ENCODE assay signal across 19 cellular contexts in genomic region chr7:51545131-51545530, GRCh38.
DNase-seq lines count a peak whose midpoint lies in the region; TF ChIP-seq lines count a peak whose summit lies in the region.
"Had no signal": no experiment of that assay in that cellular context is flagged by ENCODE, and none has a peak within 500 bp of the region (broad histone marks: within the 10 kb centered on the region; RNA-seq: fewer than 3 reads in every experiment).

No MANE protein-coding gene starts in this region.

- in situ Hi-C loops in GM23248 (cut with MboI): no loop called here

- no peaks in the 10 kb centered on the region for H3K27me3 ChIP-seq in GM23248 (replicated peaks; ENCODE audit: insufficient read depth)
- H3K27me3 ChIP-seq: BLaER1, MG63 had no signal

- WGBS in GM23248 (ENCODE audit: low coverage in 1 of 2, low lambda C conversion rate in 2 of 2, missing lambda C conversion rate in 2 of 2), 2 experiments: 6% methylated on average over 2 of the region's 2 CpGs

- peaks cover 3% of the 10 kb centered on the region for H3K9me3 ChIP-seq in GM23248 (ENCODE audit: low read depth)
- H3K9me3 ChIP-seq: BLaER1, MG63 had no signal

- no peaks in the 10 kb centered on the region for H3K36me3 ChIP-seq in GM23248 (ENCODE audit: low read depth)
- H3K36me3 ChIP-seq: BLaER1, MG63 had no signal

- H3K79me2 ChIP-seq in GM23248 (ENCODE audit: insufficient read depth): no peaks in the 10 kb centered on the region

- no peaks in the 10 kb centered on the region for H3K9me2 ChIP-seq in GM23248 (ENCODE audit: insufficient read depth)

- no peak overlapping the region for H3K27ac ChIP-seq in GM23248
- H3K27ac ChIP-seq: BLaER1, KMS-11, PC-9 had no signal

- DNase-seq in DMS53 treated with DMSO at 0.1 percent for 48 hours (lab: John Stamatoyannopoulos, UW; ENCODE audit: unreplicated experiment) (peak; percentile 81), NCI-H2029 treated with DMSO at 0.1 percent for 48 hours (lab: John Stamatoyannopoulos, UW) (peak; percentile 51), NCI-H69 (lab: John Stamatoyannopoulos, UW) (peak; percentile 21), epithelial cell of esophagus (ENCODE audit: low read depth) (peak; percentile 14), NCI-H524 treated with DMSO at 0.1 percent for 48 hours (lab: John Stamatoyannopoulos, UW) (no peak), SIG-M5 treated with dmso at 0.1 percent for 504 hours (lab: John Stamatoyannopoulos, UW; ENCODE audit: unreplicated experiment) (no peak), NCI-H146 (lab: John Stamatoyannopoulos, UW) (no peak), GM23248 (no peak)
- DNase-seq: CD4-positive, alpha-beta memory T cell; DMS79 treated with DMSO at 0.1 percent for 48 hours; MG63; NCI-H1048; NCI-H1436; NCI-H2081 treated with DMSO at 0.1 percent for 48 hours; NCI-H446; PC-9; T-cell had no signal

- no peak overlapping the region for H3K4me2 ChIP-seq in GM23248 (ENCODE audit: unreplicated experiment)
- H3K4me2 ChIP-seq: BLaER1, KMS-11, PC-9 had no signal

- H3F3A ChIP-seq in GM23248 (ENCODE audit: insufficient read depth): no peaks in the 10 kb centered on the region

- no peaks in the 10 kb centered on the region for H4K20me1 ChIP-seq in GM23248 (ENCODE audit: insufficient read depth)
- H4K20me1 ChIP-seq: BLaER1 had no signal

- no peak overlapping the region for H2AFZ ChIP-seq in GM23248
- H2AFZ ChIP-seq: PC-9 had no signal

- H3K4me3 ChIP-seq in epithelial cell of esophagus (ENCODE audit: low read length) (no peak overlapping the region), GM23248 (no peak overlapping the region)
- H3K4me3 ChIP-seq: BLaER1, MG63, PC-9 had no signal

- H3K4me1 ChIP-seq in GM23248 (ENCODE audit: insufficient read depth): no peaks in the 10 kb centered on the region

- H3K9ac ChIP-seq in GM23248: no peak overlapping the region
- H3K9ac ChIP-seq: BLaER1, KMS-11 had no signal

- TF ChIP-seq CTCF in epithelial cell of esophagus (IDR thresholded peaks at IDR 0.05; ENCODE audit: insufficient read depth, low read depth, low read length, missing control alignments): no peak

Comparison
In these comparisons a context has a peak if more than half of its experiments do, and no peak if none do; other contexts are left out.
1. DNase-seq: peak in DMS53 treated with DMSO at 0.1 percent for 48 hours (single experiment), NCI-H2029 treated with DMSO at 0.1 percent for 48 hours (single experiment), NCI-H69 (single experiment) and epithelial cell of esophagus (single experiment); none in NCI-H524 treated with DMSO at 0.1 percent for 48 hours (single experiment), SIG-M5 treated with dmso at 0.1 percent for 504 hours (single experiment), NCI-H146 (single experiment) and GM23248 (single experiment).